ENCODE assay signal across 32 cellular contexts in genomic region chr6:163364641-163365040, GRCh38.
"Had no signal": no experiment of that assay in that cellular context is flagged by ENCODE, and none has a peak within 500 bp of the region (broad histone marks: within the 10 kb centered on the region; RNA-seq: fewer than 3 reads in every experiment).

No MANE protein-coding gene starts in this region.

- H3K9me3 ChIP-seq: adrenal gland, body of pancreas, breast epithelium had no signal

- H3K27ac ChIP-seq: adrenal gland, body of pancreas, brain microvascular endothelial cell, breast epithelium, VCaP had no signal

- DNase-seq: activated B cell treated with CpG ODN at 0.5 μM for 24 hours; activated CD4-positive, alpha-beta memory T cell treated with anti-CD3 and anti-CD28 coated beads for 36 hours; activated CD4-positive, alpha-beta T cell treated with anti-CD3 and anti-CD28 coated beads for 4 hours; activated CD4-positive, alpha-beta T cell treated with anti-CD3 and anti-CD28 coated beads, Interleukin-2, amount 10 ng/mL, durations not matched to agents 24 days and 14 days; activated CD4-positive, alpha-beta T cell treated with anti-CD3 and anti-CD28 coated beads, Interleukin-2, amount 50 U/mL, for 1 hour; activated CD4-positive, alpha-beta T cell treated with anti-CD3 and anti-CD28 coated beads, Interleukin-2, amount 50 U/mL, for 4 hours; activated CD4-positive, CD25-positive, alpha-beta regulatory T cell treated with anti-CD3 and anti-CD28 coated beads, Interleukin-2, amount 50 U/mL, for 72 hours; activated CD8-positive, alpha-beta memory T cell treated with anti-CD3 and anti-CD28 coated beads, Interleukin-2, amount 50 U/mL, for 4 hours; activated CD8-positive, alpha-beta T cell treated with anti-CD3 and anti-CD28 coated beads for 36 hours; activated gamma-delta T cell treated with Interleukin-2 at 50 U/mL for 16 hours; activated naive CD4-positive, alpha-beta T cell; activated naive CD4-positive, alpha-beta T cell treated with anti-CD3 and anti-CD28 coated beads for 36 hours; activated naive CD4-positive, alpha-beta T cell treated with anti-CD3 and anti-CD28 coated beads, Interleukin-2, amount 50 U/mL, for 16 hours; activated naive CD8-positive, alpha-beta T cell treated with anti-CD3 and anti-CD28 coated beads for 36 hours; activated T-cell treated with anti-CD3 and anti-CD28 coated beads for 4 hours; activated T-cell treated with anti-CD3 and anti-CD28 coated beads, Interleukin-2, amount 50 U/mL, for 1 hour; activated T-cell treated with anti-CD3 and anti-CD28 coated beads, Interleukin-2, amount 50 U/mL, for 4 hours; activated T-cell treated with anti-CD3 and anti-CD28 coated beads, Interleukin-2, amount 50 U/mL, for 72 hours; adrenal gland; amniotic stem cell; body of pancreas; brain microvascular endothelial cell; caudate nucleus; cerebellar nuclear complex; SW 1271; T-helper 1 cell; T-helper 2 cell; T-helper 9 cell had no signal

- H3K4me3 ChIP-seq: adrenal gland, body of pancreas, breast epithelium had no signal

- H3K27me3 ChIP-seq: adrenal gland, body of pancreas, brain microvascular endothelial cell, breast epithelium had no signal

- H3K4me1 ChIP-seq: adrenal gland, body of pancreas, breast epithelium had no signal

- ATAC-seq: activated CD8-positive, alpha-beta T cell treated with anti-CD3 and anti-CD28 coated beads for 36 hours; activated naive CD4-positive, alpha-beta T cell treated with anti-CD3 and anti-CD28 coated beads, Interleukin-2, amount 50 U/mL, for 72 hours; activated T-cell treated with anti-CD3 and anti-CD28 coated beads, Interleukin-2, amount 50 U/mL, for 4 hours; activated T-cell treated with anti-CD3 and anti-CD28 coated beads, Interleukin-2, amount 50 U/mL, for 72 hours; activated T-helper 17 cell treated with anti-CD3 and anti-CD28 coated beads, Interleukin-2, amount 50 U/mL, for 72 hours; body of pancreas had no signal
